In genomic region chr1:109879881-109880525, GRCh38 we compare ENCODE assay signal across 16 cellular contexts. TPM values are rescaled to one million over a fixed set of nuclear protein-coding genes. Genes with fewer than 3 reads are reported as not detected.
A peak's percentile ranks its signal among the peaks of the same experiment; 100 is the strongest.
DNase-seq lines count a peak whose midpoint lies in the region; ATAC-seq and TF ChIP-seq lines count a peak whose summit lies in the region.
"Had no signal": no experiment of that assay in that cellular context is flagged by ENCODE, and none has a peak within 500 bp of the region (broad histone marks: within the 10 kb centered on the region; RNA-seq: fewer than 3 reads in every experiment).

No MANE protein-coding gene starts in this region.

- no peaks in the 10 kb centered on the region for H3K36me3 Mint-ChIP-seq in CD4-positive, CD25-positive, alpha-beta regulatory T cell
- H3K36me3 Mint-ChIP-seq in IgD-negative memory B cell, result peaks cover 1% of the 10 kb centered on the region
- H3K36me3 Mint-ChIP-seq in progenitor cell of endocrine pancreas (ENCODE audit: insufficient read depth), result no peaks in the 10 kb centered on the region

- no peaks in the 10 kb centered on the region for H3K79me1 ChIP-seq in mesenchymal stem cell (replicated peaks; ENCODE audit: low read length, poor library complexity, severe bottlenecking)

- H3K14ac ChIP-seq in mesenchymal stem cell (ENCODE audit: low read length in 2 of 2), result no peak overlapping the region

- no peak overlapping the region for H3K4me3 ChIP-seq in CD4-positive, CD25-positive, alpha-beta regulatory T cell (ENCODE audit: low read depth, low read length)
- H3K4me3 ChIP-seq in mesenchymal stem cell (ENCODE audit: insufficient read depth in 1 of 2, low read depth in 1 of 2, low read length in 2 of 2) (no peak overlapping the region), gastroesophageal sphincter (no peak overlapping the region)
- H3K4me3 ChIP-seq: GM12878 had no signal

- H3K4me2 ChIP-seq in mesenchymal stem cell (ENCODE audit: low read length, poor library complexity, severe bottlenecking), result no peak overlapping the region

- WGBS in mesenchymal stem cell, result 98% methylated on average over 10 of the region's 10 CpGs
- 100% methylated on average over 5 to 6 of the region's 10 CpGs for WGBS in gastroesophageal sphincter (ENCODE audit: low coverage in 1 of 2), 2 donors

- peaks cover 0 to under 1% (median 0%) of the 10 kb centered on the region in 7 donors for H3K9me3 Mint-ChIP-seq in CD4-positive, CD25-positive, alpha-beta regulatory T cell
- H3K9me3 Mint-ChIP-seq in IgD-negative memory B cell (no peaks in the 10 kb centered on the region), progenitor cell of endocrine pancreas (ENCODE audit: low read depth) (no peaks in the 10 kb centered on the region)

- H4K8ac ChIP-seq in mesenchymal stem cell (ENCODE audit: low read length), result peak overlapping the region; percentile 62

- H3K4me1 ChIP-seq in CD4-positive, CD25-positive, alpha-beta regulatory T cell (ENCODE audit: control insufficient read depth, insufficient read depth, low read length, poor library complexity, severe bottlenecking), result peaks cover 12% of the 10 kb centered on the region
- H3K4me1 ChIP-seq in mesenchymal stem cell (ENCODE audit: control insufficient read depth, insufficient read depth, low read depth, low read length) (peaks cover 30% of the 10 kb centered on the region), gastroesophageal sphincter (peaks cover 0 to 62% (median 33%) of the 10 kb centered on the region in 3 donors)

- no peak overlapping the region for H3K27ac ChIP-seq in CD4-positive, CD25-positive, alpha-beta regulatory T cell (ENCODE audit: insufficient read depth, low read length, poor library complexity, severe bottlenecking)
- H3K27ac ChIP-seq in mesenchymal stem cell (ENCODE audit: low read length, poor library complexity, severe bottlenecking), result no peak overlapping the region
- H3K27ac ChIP-seq in gastroesophageal sphincter, result no peak overlapping the region

- no peak overlapping the region for H2AFZ ChIP-seq in mesenchymal stem cell (ENCODE audit: low read depth, low read length)

- DNase-seq in CD4-positive, CD25-positive, alpha-beta regulatory T cell, result no peak
- DNase-seq in mesenchymal stem cell (no peak), progenitor cell of endocrine pancreas (ENCODE audit: low spot score, unreplicated experiment) (no peak), cerebellar nuclear complex (lab: John Stamatoyannopoulos, UW) (no peak), NOMO-1 treated with dmso at 0.1 percent for 144 hours (lab: John Stamatoyannopoulos, UW; ENCODE audit: unreplicated experiment) (no peak), HUDEP-2 (lab: John Stamatoyannopoulos, UW; ENCODE audit: unreplicated experiment in 76 of 76) (no peak)
- DNase-seq: AML-193, DMS79, HCEC 1CT, MV-4-11, NCI-H1417 treated with DMSO at 0.1 percent for 48 hours, NCI-H2081 treated with DMSO at 0.1 percent for 48 hours, NCI-H524 had no signal

- H2BK15ac ChIP-seq in mesenchymal stem cell (ENCODE audit: low read depth, poor library complexity, severe bottlenecking), result peak overlapping the region; percentile 29

- peak overlapping the region; percentile 84 for H4K91ac ChIP-seq in mesenchymal stem cell (ENCODE audit: low read length)

- no peaks in the 10 kb centered on the region for H3K27me3 Mint-ChIP-seq in CD4-positive, CD25-positive, alpha-beta regulatory T cell
- peaks cover 7% of the 10 kb centered on the region for H3K27me3 Mint-ChIP-seq in IgD-negative memory B cell
- H3K27me3 Mint-ChIP-seq in progenitor cell of endocrine pancreas, result peaks cover 32% of the 10 kb centered on the region

- peak overlapping the region; percentile 58 for H2AK5ac ChIP-seq in mesenchymal stem cell (ENCODE audit: low read length, severe bottlenecking)

- peak overlapping the region; percentile 44 to 88 (median 87) for H3K27ac Mint-ChIP-seq in CD4-positive, CD25-positive, alpha-beta regulatory T cell
- peak overlapping the region in 2 of 3 donors; percentile 39 to 49 for H3K27ac Mint-ChIP-seq in IgD-negative memory B cell
- peak overlapping the region; percentile 42 for H3K27ac Mint-ChIP-seq in progenitor cell of endocrine pancreas

- no peak overlapping the region for H3K9ac ChIP-seq in mesenchymal stem cell (ENCODE audit: low read length)

- peak overlapping the region; percentile 44 to 68 for H3K4ac ChIP-seq in mesenchymal stem cell (ENCODE audit: low read depth in 1 of 2, low read length in 2 of 2)

- H3K18ac ChIP-seq in mesenchymal stem cell (ENCODE audit: low read depth in 1 of 2, low read length in 2 of 2), result peak overlapping the region; percentile 4 to 55

- H3K23ac ChIP-seq in mesenchymal stem cell (ENCODE audit: low read length in 2 of 2), result no peak overlapping the region

- no peak overlapping the region for H3K4me3 Mint-ChIP-seq in CD4-positive, CD25-positive, alpha-beta regulatory T cell
- H3K4me3 Mint-ChIP-seq in IgD-negative memory B cell, result no peak overlapping the region
- no peak overlapping the region for H3K4me3 Mint-ChIP-seq in progenitor cell of endocrine pancreas (ENCODE audit: low read depth)

- no peaks in the 10 kb centered on the region for H3K36me3 ChIP-seq in CD4-positive, CD25-positive, alpha-beta regulatory T cell (ENCODE audit: control insufficient read depth, insufficient read depth, low read length)
- H3K36me3 ChIP-seq in mesenchymal stem cell (ENCODE audit: control insufficient read depth in 1 of 2, insufficient read depth in 2 of 2, low read depth in 1 of 2, low read length in 2 of 2) (no peaks in the 10 kb centered on the region), gastroesophageal sphincter (no peaks in the 10 kb centered on the region)

- H2BK12ac ChIP-seq in mesenchymal stem cell (ENCODE audit: low read length in 2 of 2), result peak overlapping the region; percentile 45 to 75

- ATAC-seq in CD4-positive, CD25-positive, alpha-beta regulatory T cell (ENCODE audit: low read depth in 2 of 2), result no peak
- no peak for ATAC-seq in gastroesophageal sphincter
- ATAC-seq: GM12878 had no signal

- H3K27me3 ChIP-seq in CD4-positive, CD25-positive, alpha-beta regulatory T cell (ENCODE audit: control insufficient read depth, insufficient read depth, low read length), result no peaks in the 10 kb centered on the region
- H3K27me3 ChIP-seq in mesenchymal stem cell (ENCODE audit: control insufficient read depth in 1 of 2, insufficient read depth in 1 of 2, low read length in 2 of 2) (no peaks in the 10 kb centered on the region), gastroesophageal sphincter (no peaks in the 10 kb centered on the region)

- no peak overlapping the region for H2BK5ac ChIP-seq in mesenchymal stem cell (ENCODE audit: low read depth, low read length, poor library complexity, severe bottlenecking)

- TF ChIP-seq EP300 in gastroesophageal sphincter (IDR thresholded peaks at IDR 0.05), result no peak

- no peak for TF ChIP-seq CTCF in progenitor cell of endocrine pancreas (IDR thresholded peaks at IDR 0.05; ENCODE audit: unreplicated experiment)
- no peak for TF ChIP-seq CTCF in gastroesophageal sphincter (IDR thresholded peaks at IDR 0.05)

- H2BK120ac ChIP-seq in mesenchymal stem cell (ENCODE audit: low read depth, low read length), result peak overlapping the region; percentile 8

- H3K4me1 Mint-ChIP-seq in CD4-positive, CD25-positive, alpha-beta regulatory T cell, result peaks cover 7 to 23% (median 17%) of the 10 kb centered on the region in 4 donors
- H3K4me1 Mint-ChIP-seq in IgD-negative memory B cell (peaks cover 6 to 20% (median 11%) of the 10 kb centered on the region in 3 donors), progenitor cell of endocrine pancreas (ENCODE audit: low read depth) (peaks cover 14% of the 10 kb centered on the region)

- TF ChIP-seq POLR2A in gastroesophageal sphincter (IDR thresholded peaks at IDR 0.05), result no peak

- no peaks in the 10 kb centered on the region for H3K9me3 ChIP-seq in CD4-positive, CD25-positive, alpha-beta regulatory T cell (ENCODE audit: control insufficient read depth in 2 of 2, low read length in 2 of 2)
- H3K9me3 ChIP-seq in mesenchymal stem cell (ENCODE audit: control insufficient read depth, low read length) (no peaks in the 10 kb centered on the region), gastroesophageal sphincter (no peaks in the 10 kb centered on the region)

RNA-seq across cellular contexts. Expression of gene CSF1, which starts 30.6 kb away (rescaled TPM):
- total RNA-seq in CD4-positive, CD25-positive, alpha-beta regulatory T cell, result 28.4 TPM
- polyA plus RNA-seq in CD4-positive, CD25-positive, alpha-beta regulatory T cell, result 10 to 100 TPM; 12.2 to 21.1 (median 16.1) TPM
- 0.18 TPM for polyA plus RNA-seq in IgD-negative memory B cell
- polyA plus RNA-seq in mesenchymal stem cell (2013, experiment 1 of 2), result 111 TPM
- polyA plus RNA-seq in mesenchymal stem cell (2013, experiment 2 of 2), result 109 TPM
- total RNA-seq in progenitor cell of endocrine pancreas (0.89 and 2.9 TPM in 2 replicates), gastroesophageal sphincter (10 to 100 TPM; 29.6 to 50.8 (median 45.9) TPM)
